8 cellular contexts compared by ENCODE assay signal in the genomic region with DNA sequence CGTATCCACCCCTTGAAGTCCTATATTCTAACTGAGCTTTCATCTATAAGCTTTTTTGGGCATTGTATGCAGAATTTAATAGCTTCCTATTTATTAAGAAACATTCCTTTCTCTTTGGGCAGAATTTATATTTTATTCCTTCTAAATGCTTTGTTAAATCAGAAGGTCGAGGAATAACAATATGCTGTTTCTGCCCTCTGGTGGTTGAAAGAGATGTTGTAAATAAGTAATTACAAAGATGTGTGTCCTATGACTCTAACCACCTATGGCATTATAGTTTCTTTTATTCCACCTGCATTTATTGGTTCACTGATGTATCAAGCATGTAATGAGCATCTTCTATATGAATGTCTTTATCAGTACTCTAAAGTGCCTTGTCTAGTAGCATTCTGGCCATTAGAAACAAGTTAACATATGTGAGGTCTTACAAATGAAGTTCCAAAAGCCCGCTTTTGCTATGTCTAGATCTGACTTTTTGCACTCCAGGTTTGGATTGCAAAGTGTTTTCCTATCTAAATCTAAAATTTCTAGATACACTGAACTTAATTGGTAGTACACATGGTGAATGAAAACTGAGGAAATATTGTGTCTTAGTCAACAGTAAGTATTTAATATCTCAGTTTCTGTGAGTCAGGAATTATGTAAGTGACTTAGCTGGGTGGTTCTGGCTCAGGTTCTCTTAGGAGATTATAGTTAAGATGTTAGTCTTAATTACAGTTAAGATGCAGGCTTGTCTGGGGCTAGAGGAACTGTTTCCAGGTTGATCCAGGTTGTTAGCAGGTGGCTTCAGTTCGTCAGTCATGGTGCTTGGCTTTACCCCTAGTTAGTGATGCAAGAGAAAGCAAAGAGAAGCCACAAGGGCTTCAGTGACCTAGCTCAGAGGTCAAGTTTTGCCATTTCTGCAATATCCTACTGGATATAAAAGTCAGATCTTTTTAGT. TPM values are rescaled to one million over a fixed set of nuclear protein-coding genes. Genes with fewer than 3 reads are reported as not detected.
DNase-seq lines count a peak whose midpoint lies in the region; ATAC-seq and TF ChIP-seq lines count a peak whose summit lies in the region.

No MANE protein-coding gene starts in this region.

- H3K27ac ChIP-seq in DND-41 (ENCODE audit: low read length) = no peak overlapping the region
- H3K27ac ChIP-seq in HL-60 (replicated peaks) = no peak overlapping the region
- H3K27ac ChIP-seq in PC-3 (ENCODE audit: low read length) = no peak overlapping the region
- H3K27ac ChIP-seq in neural progenitor cell = no peak overlapping the region

- H3K4me1 ChIP-seq in DND-41 (ENCODE audit: insufficient read depth, low read length) (no peaks in the 10 kb centered on the region), PC-3 (ENCODE audit: insufficient read depth, low read length) (peaks cover 5% of the 10 kb centered on the region), neural progenitor cell (peaks cover 30% of the 10 kb centered on the region)

- no peak overlapping the region for H3K4me2 ChIP-seq in DND-41 (ENCODE audit: insufficient read depth, low read length)
- no peak overlapping the region for H3K4me2 ChIP-seq in PC-3 (ENCODE audit: low read length)
- H3K4me2 ChIP-seq in neural progenitor cell = no peak overlapping the region

- H3K9me3 ChIP-seq in DND-41 (ENCODE audit: insufficient read depth, low read length, severe bottlenecking) (no peaks in the 10 kb centered on the region), PC-3 (ENCODE audit: low read length) (no peaks in the 10 kb centered on the region), neural progenitor cell (ENCODE audit: low read depth) (no peaks in the 10 kb centered on the region)

- peaks cover 3% of the 10 kb centered on the region; the same call in 1 of the 2 replicates for H4K20me1 ChIP-seq in DND-41 (ENCODE audit: insufficient read depth, low read length)
- H4K20me1 ChIP-seq in PC-3 (ENCODE audit: low read length) = no peaks in the 10 kb centered on the region
- H4K20me1 ChIP-seq in neural progenitor cell (ENCODE audit: low read depth) = peaks cover 15% of the 10 kb centered on the region

- H2AFZ ChIP-seq in DND-41 (ENCODE audit: low read depth, low read length) (no peak overlapping the region), PC-3 (ENCODE audit: low read length) (no peak overlapping the region), neural progenitor cell (replicated peaks) (no peak overlapping the region)

- no peaks in the 10 kb centered on the region for H3K36me3 ChIP-seq in DND-41 (ENCODE audit: insufficient read depth, low read length)
- no peaks in the 10 kb centered on the region for H3K36me3 ChIP-seq in PC-3 (ENCODE audit: low read depth, low read length)
- no peaks in the 10 kb centered on the region for H3K36me3 ChIP-seq in neural progenitor cell

- H3K9ac ChIP-seq in DND-41 (ENCODE audit: low read depth, low read length) (no peak overlapping the region), PC-3 (ENCODE audit: low read length) (no peak overlapping the region), neural progenitor cell (no peak overlapping the region)

- no TSS peak for BruUV-seq in PC-3 (replicated peaks; lab: Mats Ljungman, UMichigan)

- H3K79me2 ChIP-seq in DND-41 (ENCODE audit: insufficient read depth, low read length) (peaks cover 11% of the 10 kb centered on the region; the same call in 1 of the 2 replicates), PC-3 (ENCODE audit: low read length) (peaks cover 16% of the 10 kb centered on the region; the same call in 1 of the 2 replicates), neural progenitor cell (ENCODE audit: low read depth) (peaks cover 100% of the 10 kb centered on the region)

- ATAC-seq in DND-41 (ENCODE audit: insufficient read depth, low read depth) (peak; percentile 70), PC-3 (peak; percentile 35; the same call in 1 of the 2 replicates), esophagus mucosa (peak; percentile 92)

- CTCF ChIA-PET in PC-3 (lab: Charles Lee) = no interaction called here

- H3F3A ChIP-seq in PC-3 (ENCODE audit: low read length, unreplicated experiment) = no peaks in the 10 kb centered on the region
- no peaks in the 10 kb centered on the region for H3F3A ChIP-seq in neural progenitor cell (ENCODE audit: low read depth)

- H3K4me3 Mint-ChIP-seq in neural progenitor cell = no peak overlapping the region

- peak; percentile 73 for TF ChIP-seq CTCF in DND-41 (IDR thresholded peaks at IDR 0.05; ENCODE audit: borderline replicate concordance, extremely low read depth, low read length, poor library complexity, severe bottlenecking)
- TF ChIP-seq CTCF in HL-60 (IDR thresholded peaks at IDR 0.05; ENCODE audit: insufficient read depth, low read length) = peak; percentile 40
- TF ChIP-seq CTCF in PC-3 (conservative IDR thresholded peaks at IDR 0.05; ENCODE audit: low read depth, low read length) = peak; percentile 74
- peak; percentile 75 for TF ChIP-seq CTCF in neural progenitor cell (IDR thresholded peaks at IDR 0.05)

- POLR2A ChIA-PET in PC-3 (lab: Charles Lee; ENCODE audit: unreplicated experiment) = no interaction called here

- no peaks in the 10 kb centered on the region for H3K9me3 Mint-ChIP-seq in neural progenitor cell

- H3K9me2 ChIP-seq in PC-3 (replicated peaks; ENCODE audit: low read length) = no peaks in the 10 kb centered on the region

- H3K4me3 ChIP-seq in DND-41 (ENCODE audit: low read depth in 1 of 2, low read length in 2 of 2) = no peak overlapping the region
- no peak overlapping the region for H3K4me3 ChIP-seq in HL-60 (replicated peaks; ENCODE audit: insufficient read depth, low read length)
- H3K4me3 ChIP-seq in PC-3 (ENCODE audit: low read length) = no peak overlapping the region
- no peak overlapping the region for H3K4me3 ChIP-seq in neural progenitor cell

- no peaks in the 10 kb centered on the region for H3K27me3 Mint-ChIP-seq in neural progenitor cell (ENCODE audit: insufficient read depth, low read depth)

- H3K4me1 Mint-ChIP-seq in neural progenitor cell = peaks cover 5% of the 10 kb centered on the region

- H3K27me3 ChIP-seq in DND-41 (ENCODE audit: insufficient read depth, low read length, poor library complexity) = no peaks in the 10 kb centered on the region
- no peaks in the 10 kb centered on the region for H3K27me3 ChIP-seq in HL-60 (ENCODE audit: insufficient read depth, poor library complexity, severe bottlenecking)
- no peaks in the 10 kb centered on the region for H3K27me3 ChIP-seq in PC-3 (ENCODE audit: low read length)
- no peaks in the 10 kb centered on the region for H3K27me3 ChIP-seq in neural progenitor cell

- intact Hi-C loops in PC-3 (cut with micrococcal nuclease) = loop anchor here (1.0 kb wide), 2 partner anchors 101 to 326 kb away; no protein-coding TSS in a partner anchor

- no peak for DNase-seq in DND-41
- peak in 1 of 2 experiments; percentile 3 for DNase-seq in HL-60 (ENCODE audit: low read depth in 1 of 2, low spot score in 1 of 2)
- peak; percentile 68 for DNase-seq in PC-3
- peak; percentile 65 for DNase-seq in neural progenitor cell (ENCODE audit: low spot score)
- no peak for DNase-seq in NCI-H524 treated with DMSO at 0.1 percent for 48 hours (lab: John Stamatoyannopoulos, UW)
- DNase-seq in activated CD4-positive, CD25-positive, alpha-beta regulatory T cell treated with anti-CD3 and anti-CD28 coated beads, Interleukin-2, amount 50 U/mL, for 72 hours = no peak
- DNase-seq in SKM-1 treated with dmso at 0.1 percent for 144 hours (lab: John Stamatoyannopoulos, UW; ENCODE audit: unreplicated experiment) = no peak

- H3K36me3 Mint-ChIP-seq in neural progenitor cell = peaks cover 28% of the 10 kb centered on the region

- H3K27ac Mint-ChIP-seq in neural progenitor cell = no peak overlapping the region

RNA-seq across cellular contexts. Expression of a gene that starts 57.5 kb away (rescaled TPM):
- 16.7 and 18.4 TPM in 2 replicates for total RNA-seq in PC-3 (2014; rRNA removed)
- total RNA-seq in esophagus mucosa = 32.7 TPM
- 52.7 and 86.7 TPM in 2 replicates for total RNA-seq in neural progenitor cell (ENCODE audit: low replicate concordance)

Comparison
In these comparisons a context has a peak if more than half of its experiments do, and no peak if none do; other contexts are left out.
1. ATAC-seq: peak in every context shown above with its lines; median percentile 92 in esophagus mucosa; 70 in DND-41; 35 in PC-3.
2. DNase-seq: peak in PC-3 (single experiment) and neural progenitor cell (single experiment); none in DND-41 (single experiment), NCI-H524 treated with DMSO at 0.1 percent for 48 hours (single experiment), activated CD4-positive, CD25-positive, alpha-beta regulatory T cell treated with anti-CD3 and anti-CD28 coated beads, Interleukin-2, amount 50 U/mL, for 72 hours (single experiment) and SKM-1 treated with dmso at 0.1 percent for 144 hours (single experiment).
3. Peak in every context shown above with its lines, with median percentiles within 50 percentile points of each other: CTCF ChIP-seq.